Comparison of ENCODE assay signal across 15 cellular contexts in genomic region chr12:22415342-22416309, GRCh38.
DNase-seq lines count a peak whose midpoint lies in the region; ATAC-seq lines count a peak whose summit lies in the region.
"Had no signal": no experiment of that assay in that cellular context is flagged by ENCODE, and none has a peak within 500 bp of the region (broad histone marks: within the 10 kb centered on the region; RNA-seq: fewer than 3 reads in every experiment).

No MANE protein-coding gene starts in this region.

- no peaks in the 10 kb centered on the region for H3K27me3 Mint-ChIP-seq in activated CD4-positive, alpha-beta T cell treated with anti-CD3 and anti-CD28 coated beads for 36 hours
- peaks cover 0 to 3% of the 10 kb centered on the region in 2 donors for H3K27me3 Mint-ChIP-seq in stimulated activated naive B cell treated with anti-CD40 and anti-IgM and Interleukin-4, amounts not matched to agents 10 μg/mL and 1 μg/mL and 100 μg/mL, for 72 hours
- H3K27me3 Mint-ChIP-seq: activated naive CD8-positive, alpha-beta T cell treated with anti-CD3 and anti-CD28 coated beads, Interleukin-2, amount 10 ng/mL, durations not matched to agents 7 days and 5 days had no signal

- in situ Hi-C loops in SK-MEL-5 (cut with HindIII; ENCODE audit: low pct_unique_long_range_greater_than_20kb, low sequenced_read_pairs) = no loop called here

- intact Hi-C loops in activated CD4-positive, alpha-beta T cell treated with anti-CD3 and anti-CD28 coated beads for 36 hours (cut with DNase I, micrococcal nuclease) = no loop called here
- intact Hi-C loops in left cardiac atrium (cut with DNase I) = no loop called here

- CTCF ChIA-PET in activated CD4-positive, alpha-beta T cell treated with anti-CD3 and anti-CD28 coated beads for 36 hours (lab: Charles Lee) = no interaction called here

- peak; percentile 51 for ATAC-seq in activated CD4-positive, alpha-beta T cell treated with anti-CD3 and anti-CD28 coated beads for 36 hours
- peak; percentile 86 to 90 for ATAC-seq in left cardiac atrium
- peak in 1 of 2 donors; percentile 43 for ATAC-seq in stimulated activated naive B cell treated with anti-CD40 and anti-IgM and Interleukin-4, amounts not matched to agents 10 μg/mL and 1 μg/mL and 100 μg/mL, for 72 hours (replicated peaks)
- no peak for ATAC-seq in GM21381 (IDR thresholded peaks at IDR 0.05; ENCODE audit: unreplicated experiment)
- no peak for ATAC-seq in HG02885 (IDR thresholded peaks at IDR 0.05; ENCODE audit: poor library complexity, unreplicated experiment)

- H3K4me3 Mint-ChIP-seq in activated CD4-positive, alpha-beta T cell treated with anti-CD3 and anti-CD28 coated beads for 36 hours = no peak overlapping the region
- no peak overlapping the region for H3K4me3 Mint-ChIP-seq in stimulated activated naive B cell treated with anti-CD40 and anti-IgM and Interleukin-4, amounts not matched to agents 10 μg/mL and 1 μg/mL and 100 μg/mL, for 72 hours
- H3K4me3 Mint-ChIP-seq: activated CD4-positive, alpha-beta T cell treated with anti-CD3 and anti-CD28 coated beads, Interleukin-2, amount 10 ng/mL, durations not matched to agents 7 days and 5 days; activated naive CD8-positive, alpha-beta T cell treated with anti-CD3 and anti-CD28 coated beads, Interleukin-2, amount 10 ng/mL, durations not matched to agents 7 days and 5 days; type B pancreatic cell had no signal

- H3K4me1 Mint-ChIP-seq in activated CD4-positive, alpha-beta T cell treated with anti-CD3 and anti-CD28 coated beads for 36 hours = peaks cover 2% of the 10 kb centered on the region
- peaks cover 0 to 2% of the 10 kb centered on the region in 2 donors for H3K4me1 Mint-ChIP-seq in stimulated activated naive B cell treated with anti-CD40 and anti-IgM and Interleukin-4, amounts not matched to agents 10 μg/mL and 1 μg/mL and 100 μg/mL, for 72 hours
- H3K4me1 Mint-ChIP-seq: activated CD4-positive, alpha-beta T cell treated with anti-CD3 and anti-CD28 coated beads, Interleukin-2, amount 10 ng/mL, durations not matched to agents 7 days and 5 days had no signal

- DNase-seq in activated CD4-positive, alpha-beta T cell treated with anti-CD3 and anti-CD28 coated beads for 36 hours = no peak
- DNase-seq in activated CD4-positive, alpha-beta T cell treated with anti-CD3 and anti-CD28 coated beads, Interleukin-2, amount 50 U/mL, for 48 hours = no peak
- peak; percentile 97 for DNase-seq in SK-MEL-5 (ENCODE audit: low read depth, low spot score)
- no peak for DNase-seq in left cardiac atrium
- no peak for DNase-seq in stimulated activated naive B cell treated with anti-CD40 and anti-IgM and Interleukin-4, amounts not matched to agents 10 μg/mL and 1 μg/mL and 100 μg/mL, for 72 hours
- DNase-seq in ecto neural progenitor cell (ENCODE audit: low spot score) = no peak
- DNase-seq: activated CD4-positive, alpha-beta T cell treated with anti-CD3 and anti-CD28 coated beads, Interleukin-2, amount 10 ng/mL, durations not matched to agents 7 days and 5 days; activated naive CD8-positive, alpha-beta T cell treated with anti-CD3 and anti-CD28 coated beads, Interleukin-2, amount 10 ng/mL, durations not matched to agents 7 days and 5 days; Kasumi-1; kidney; NCI-H524; occipital lobe had no signal

- no peaks in the 10 kb centered on the region for H3K36me3 Mint-ChIP-seq in activated CD4-positive, alpha-beta T cell treated with anti-CD3 and anti-CD28 coated beads for 36 hours (ENCODE audit: low read depth)
- no peaks in the 10 kb centered on the region for H3K36me3 Mint-ChIP-seq in stimulated activated naive B cell treated with anti-CD40 and anti-IgM and Interleukin-4, amounts not matched to agents 10 μg/mL and 1 μg/mL and 100 μg/mL, for 72 hours
- H3K36me3 Mint-ChIP-seq: activated naive CD8-positive, alpha-beta T cell treated with anti-CD3 and anti-CD28 coated beads, Interleukin-2, amount 10 ng/mL, durations not matched to agents 7 days and 5 days had no signal

- peak overlapping the region; percentile 43 for H3K27ac Mint-ChIP-seq in activated CD4-positive, alpha-beta T cell treated with anti-CD3 and anti-CD28 coated beads for 36 hours
- H3K27ac Mint-ChIP-seq in stimulated activated naive B cell treated with anti-CD40 and anti-IgM and Interleukin-4, amounts not matched to agents 10 μg/mL and 1 μg/mL and 100 μg/mL, for 72 hours = peak overlapping the region; percentile 9
- H3K27ac Mint-ChIP-seq: activated CD4-positive, alpha-beta T cell treated with anti-CD3 and anti-CD28 coated beads, Interleukin-2, amount 10 ng/mL, durations not matched to agents 7 days and 5 days; activated naive CD8-positive, alpha-beta T cell treated with anti-CD3 and anti-CD28 coated beads, Interleukin-2, amount 10 ng/mL, durations not matched to agents 7 days and 5 days; type B pancreatic cell had no signal

- POLR2A ChIA-PET in activated CD4-positive, alpha-beta T cell treated with anti-CD3 and anti-CD28 coated beads for 36 hours (lab: Charles Lee) = no interaction called here

- H3K9me3 Mint-ChIP-seq in activated CD4-positive, alpha-beta T cell treated with anti-CD3 and anti-CD28 coated beads for 36 hours (ENCODE audit: low read depth) = no peaks in the 10 kb centered on the region
- no peaks in the 10 kb centered on the region for H3K9me3 Mint-ChIP-seq in stimulated activated naive B cell treated with anti-CD40 and anti-IgM and Interleukin-4, amounts not matched to agents 10 μg/mL and 1 μg/mL and 100 μg/mL, for 72 hours
- H3K9me3 Mint-ChIP-seq: activated CD4-positive, alpha-beta T cell treated with anti-CD3 and anti-CD28 coated beads, Interleukin-2, amount 10 ng/mL, durations not matched to agents 7 days and 5 days; activated naive CD8-positive, alpha-beta T cell treated with anti-CD3 and anti-CD28 coated beads, Interleukin-2, amount 10 ng/mL, durations not matched to agents 7 days and 5 days had no signal

Comparison
In these comparisons a context has a peak if more than half of its experiments do, and no peak if none do; other contexts are left out.
1. ATAC-seq: peak in activated CD4-positive, alpha-beta T cell treated with anti-CD3 and anti-CD28 coated beads for 36 hours (single experiment) and left cardiac atrium (2 of 2); none in GM21381 (single experiment) and HG02885 (single experiment).